10 cellular contexts compared by ENCODE assay signal in genomic region chr1:24725209-24725651, GRCh38. TPM values are rescaled to one million over a fixed set of nuclear protein-coding genes. Genes with fewer than 3 reads are reported as not detected.
A peak's percentile ranks its signal among the peaks of the same experiment; 100 is the strongest.
DNase-seq lines count a peak whose midpoint lies in the region; ATAC-seq and TF ChIP-seq lines count a peak whose summit lies in the region.
"Had no signal": no experiment of that assay in that cellular context is flagged by ENCODE, and none has a peak within 500 bp of the region (broad histone marks: within the 10 kb centered on the region; RNA-seq: fewer than 3 reads in every experiment).

No MANE protein-coding gene starts in this region.

- DNase-seq in EL (peak; percentile 78), RPMI7951 (ENCODE audit: low read depth) (peak; percentile 89), fibroblast of villous mesenchyme (ENCODE audit: low read depth) (peak; percentile 48), retina (peak; percentile 40), NCI-H2227 (lab: John Stamatoyannopoulos, UW; ENCODE audit: unreplicated experiment) (no peak), NCI-H1436 treated with DMSO at 0.1 percent for 48 hours (lab: John Stamatoyannopoulos, UW) (no peak), foreskin melanocyte (no peak)
- no peak for DNase-seq in activated naive CD4-positive, alpha-beta T cell treated with anti-CD3 and anti-CD28 coated beads, Interleukin-2, amount 50 U/mL, for 72 hours (ENCODE audit: low spot score in 2 of 2)
- DNase-seq: NCI-H1694 had no signal

- ATAC-seq in activated naive CD4-positive, alpha-beta T cell treated with anti-CD3 and anti-CD28 coated beads, Interleukin-2, amount 50 U/mL, for 72 hours, result no peak

- no peak overlapping the region for H3K4me3 ChIP-seq in fibroblast of villous mesenchyme (ENCODE audit: low read depth, low read length)

- peaks cover 0 to 4% of the 10 kb centered on the region in 2 donors for H3K9me3 Mint-ChIP-seq in activated naive CD4-positive, alpha-beta T cell treated with anti-CD3 and anti-CD28 coated beads, Interleukin-2, amount 50 U/mL, for 72 hours
- H3K9me3 Mint-ChIP-seq: T-helper 1 cell treated with Interleukin-12 subunit alpha and Interleukin-12 subunit beta and Interleukin-4 antibody, amounts not matched to agents 30 μg/mL and 1 μg/mL, for 36 hours had no signal

- H3K36me3 Mint-ChIP-seq in activated naive CD4-positive, alpha-beta T cell treated with anti-CD3 and anti-CD28 coated beads, Interleukin-2, amount 50 U/mL, for 72 hours, result no peaks in the 10 kb centered on the region

- H3K27ac Mint-ChIP-seq in activated naive CD4-positive, alpha-beta T cell treated with anti-CD3 and anti-CD28 coated beads, Interleukin-2, amount 50 U/mL, for 72 hours, result peak overlapping the region in 1 of 2 donors; percentile 40
- H3K27ac Mint-ChIP-seq: T-helper 1 cell treated with Interleukin-12 subunit alpha and Interleukin-12 subunit beta and Interleukin-4 antibody, amounts not matched to agents 30 μg/mL and 1 μg/mL, for 36 hours had no signal

- TF ChIP-seq CTCF in fibroblast of villous mesenchyme (IDR thresholded peaks at IDR 0.05; ENCODE audit: insufficient read depth, low read depth, low read length), result no peak

RNA-seq across cellular contexts. Expression of gene CLIC4, which starts 20.0 kb away (rescaled TPM):
- total RNA-seq in RPMI7951 (2014; rRNA removed; shearing (Covaris generic)), result 680 and 835 TPM in 2 replicates
- 411 and 544 TPM in 2 replicates for total RNA-seq in fibroblast of villous mesenchyme
- total RNA-seq in activated naive CD4-positive, alpha-beta T cell treated with anti-CD3 and anti-CD28 coated beads, Interleukin-2, amount 50 U/mL, for 72 hours, result 10 to 100 TPM; 16.2 to 30.0 TPM

Comparison
In these comparisons a context has a peak if more than half of its experiments do, and no peak if none do; other contexts are left out.
1. DNase-seq: peak in EL (single experiment), RPMI7951 (single experiment), fibroblast of villous mesenchyme (single experiment) and retina (single experiment); none in activated naive CD4-positive, alpha-beta T cell treated with anti-CD3 and anti-CD28 coated beads, Interleukin-2, amount 50 U/mL, for 72 hours (0 of 2), NCI-H2227 (single experiment), NCI-H1436 treated with DMSO at 0.1 percent for 48 hours (single experiment) and foreskin melanocyte (single experiment).
2. RNA of gene CLIC4, which starts 20.0 kb away (total RNA-seq): 680 to 835 TPM in RPMI7951 and 411 to 544 TPM in fibroblast of villous mesenchyme; 16.2 to 30.0 TPM in activated naive CD4-positive, alpha-beta T cell treated with anti-CD3 and anti-CD28 coated beads, Interleukin-2, amount 50 U/mL, for 72 hours; every median in the first group is over 10 times any median in the second.